ENCODE assay signal across 1 cellular context in genomic region chr19:29526730-29527499, GRCh38.
TF ChIP-seq lines count a peak whose summit lies in the region.

No MANE protein-coding gene starts in this region.

TF ChIP-seq in HEK293, 187 proteins besides CTCF, POLR2A, EP300 and RAD21 (continued from another document and continues in another):
- TF ChIP-seq ZNF280C (tag by site-specific recombination; IDR thresholded peaks at IDR 0.05) (no peak), ZNF449 (tag by site-specific recombination; IDR thresholded peaks at IDR 0.05) (peak; percentile 55), ZBTB21 (tag by site-specific recombination; IDR thresholded peaks at IDR 0.05) (peak; percentile 12; the same call in 1 of the 2 replicates), GFI1B (tag by site-specific recombination; IDR thresholded peaks at IDR 0.05) (no peak), ZNF837 (tag by site-specific recombination; IDR thresholded peaks at IDR 0.05) (no peak), ZFP37 (tag by site-specific recombination; IDR thresholded peaks at IDR 0.05) (no peak), ZNF580 (tag by site-specific recombination; IDR thresholded peaks at IDR 0.05) (peak; percentile 13; the same call in 1 of the 2 replicates), ZNF639 (tag by site-specific recombination; IDR thresholded peaks at IDR 0.05) (no peak), EGR2 (tag by site-specific recombination; IDR thresholded peaks at IDR 0.05; ENCODE audit: low read depth) (no peak; the same call in none of the 2 replicates), ZNF48 (tag by site-specific recombination; IDR thresholded peaks at IDR 0.05) (no peak), ZNF585B (tag by site-specific recombination; IDR thresholded peaks at IDR 0.05) (no peak), ZNF610 (tag by site-specific recombination; IDR thresholded peaks at IDR 0.05; ENCODE audit: borderline replicate concordance) (0 out of 2 replicates have a peak, but pooled peaks have one; percentile 4), SP3 (tag by site-specific recombination; IDR thresholded peaks at IDR 0.05) (peak; percentile 81), MYNN (tag by site-specific recombination; IDR thresholded peaks at IDR 0.05; ENCODE audit: borderline replicate concordance) (no peak), ZNF248 (tag by site-specific recombination; IDR thresholded peaks at IDR 0.05) (no peak), ZBTB48 (tag by site-specific recombination; IDR thresholded peaks at IDR 0.05) (peak; percentile 89; the same call in 1 of the 2 replicates), ZBTB1 (tag by site-specific recombination; IDR thresholded peaks at IDR 0.05) (no peak; the same call in 1 of the 2 replicates), ZNF621 (tag by site-specific recombination; IDR thresholded peaks at IDR 0.05) (no peak), ZNF350 (tag by site-specific recombination; IDR thresholded peaks at IDR 0.05) (no peak), ZNF626 (tag by site-specific recombination; IDR thresholded peaks at IDR 0.05) (no peak), ZNF501 (tag by site-specific recombination; IDR thresholded peaks at IDR 0.05) (no peak), ZNF155 (tag by site-specific recombination; IDR thresholded peaks at IDR 0.05) (no peak), ZNF2 (tag by site-specific recombination; IDR thresholded peaks at IDR 0.05) (no peak), ZNF670 (tag by site-specific recombination; IDR thresholded peaks at IDR 0.05; ENCODE audit: low read depth) (no peak), ZNF169 (tag by site-specific recombination; IDR thresholded peaks at IDR 0.05) (no peak), KLF1 (tag by site-specific recombination; IDR thresholded peaks at IDR 0.05) (peak; percentile 71), ZNF341 (tag by site-specific recombination; IDR thresholded peaks at IDR 0.05; ENCODE audit: low read depth) (peak; percentile 65), ZNF548 (tag by site-specific recombination; IDR thresholded peaks at IDR 0.05) (no peak), WT1 (tag by site-specific recombination; IDR thresholded peaks at IDR 0.05) (no peak; the same call in 1 of the 2 replicates), ZNF513 (tag by site-specific recombination; IDR thresholded peaks at IDR 0.05) (peak; percentile 49; the same call in 1 of the 2 replicates), KLF8 (tag by site-specific recombination; IDR thresholded peaks at IDR 0.05) (no peak; the same call in 1 of the 2 replicates), ZNF223 (tag by site-specific recombination; IDR thresholded peaks at IDR 0.05) (no peak), ZNF133 (tag by site-specific recombination; IDR thresholded peaks at IDR 0.05) (no peak), GLI4 (tag by site-specific recombination; IDR thresholded peaks at IDR 0.05) (no peak), BCL11B (tag by site-specific recombination; IDR thresholded peaks at IDR 0.05; ENCODE audit: low read depth) (no peak; the same call in 1 of the 2 replicates), GLI2 (tag by site-specific recombination; IDR thresholded peaks at IDR 0.05; ENCODE audit: borderline replicate concordance, low read depth) (no peak), ZNF16 (tag by site-specific recombination; IDR thresholded peaks at IDR 0.05; ENCODE audit: low read depth) (no peak), ZNF664 (tag by site-specific recombination; IDR thresholded peaks at IDR 0.05) (no peak), ZNF529 (tag by site-specific recombination; IDR thresholded peaks at IDR 0.05; ENCODE audit: insufficient replicate concordance) (no peak), ZNF560 (tag by site-specific recombination; IDR thresholded peaks at IDR 0.05; ENCODE audit: borderline replicate concordance) (no peak), ZNF658 (tag by site-specific recombination; IDR thresholded peaks at IDR 0.05) (no peak), ZNF785 (tag by site-specific recombination; IDR thresholded peaks at IDR 0.05) (peak; percentile 74; the same call in 1 of the 2 replicates), ZNF121 (tag by site-specific recombination; IDR thresholded peaks at IDR 0.05) (no peak), ZNF112 (tag by site-specific recombination; IDR thresholded peaks at IDR 0.05) (no peak)
- TF ChIP-seq, protein P1, sequence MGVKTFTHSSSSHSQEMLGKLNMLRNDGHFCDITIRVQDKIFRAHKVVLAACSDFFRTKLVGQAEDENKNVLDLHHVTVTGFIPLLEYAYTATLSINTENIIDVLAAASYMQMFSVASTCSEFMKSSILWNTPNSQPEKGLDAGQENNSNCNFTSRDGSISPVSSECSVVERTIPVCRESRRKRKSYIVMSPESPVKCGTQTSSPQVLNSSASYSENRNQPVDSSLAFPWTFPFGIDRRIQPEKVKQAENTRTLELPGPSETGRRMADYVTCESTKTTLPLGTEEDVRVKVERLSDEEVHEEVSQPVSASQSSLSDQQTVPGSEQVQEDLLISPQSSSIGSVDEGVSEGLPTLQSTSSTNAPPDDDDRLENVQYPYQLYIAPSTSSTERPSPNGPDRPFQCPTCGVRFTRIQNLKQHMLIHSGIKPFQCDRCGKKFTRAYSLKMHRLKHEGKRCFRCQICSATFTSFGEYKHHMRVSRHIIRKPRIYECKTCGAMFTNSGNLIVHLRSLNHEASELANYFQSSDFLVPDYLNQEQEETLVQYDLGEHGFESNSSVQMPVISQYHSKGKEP (tag by site-specific recombination; IDR thresholded peaks at IDR 0.05): peak; percentile 81
- TF ChIP-seq, protein P2, sequence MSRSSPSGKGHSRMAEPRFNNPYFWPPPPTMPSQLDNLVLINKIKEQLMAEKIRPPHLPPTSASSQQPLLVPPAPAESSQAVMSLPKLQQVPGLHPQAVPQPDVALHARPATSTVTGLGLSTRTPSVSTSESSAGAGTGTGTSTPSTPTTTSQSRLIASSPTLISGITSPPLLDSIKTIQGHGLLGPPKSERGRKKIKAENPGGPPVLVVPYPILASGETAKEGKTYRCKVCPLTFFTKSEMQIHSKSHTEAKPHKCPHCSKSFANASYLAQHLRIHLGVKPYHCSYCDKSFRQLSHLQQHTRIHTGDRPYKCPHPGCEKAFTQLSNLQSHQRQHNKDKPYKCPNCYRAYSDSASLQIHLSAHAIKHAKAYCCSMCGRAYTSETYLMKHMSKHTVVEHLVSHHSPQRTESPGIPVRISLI (tag by site-specific recombination; IDR thresholded peaks at IDR 0.05): no peak
- TF ChIP-seq, protein P3, sequence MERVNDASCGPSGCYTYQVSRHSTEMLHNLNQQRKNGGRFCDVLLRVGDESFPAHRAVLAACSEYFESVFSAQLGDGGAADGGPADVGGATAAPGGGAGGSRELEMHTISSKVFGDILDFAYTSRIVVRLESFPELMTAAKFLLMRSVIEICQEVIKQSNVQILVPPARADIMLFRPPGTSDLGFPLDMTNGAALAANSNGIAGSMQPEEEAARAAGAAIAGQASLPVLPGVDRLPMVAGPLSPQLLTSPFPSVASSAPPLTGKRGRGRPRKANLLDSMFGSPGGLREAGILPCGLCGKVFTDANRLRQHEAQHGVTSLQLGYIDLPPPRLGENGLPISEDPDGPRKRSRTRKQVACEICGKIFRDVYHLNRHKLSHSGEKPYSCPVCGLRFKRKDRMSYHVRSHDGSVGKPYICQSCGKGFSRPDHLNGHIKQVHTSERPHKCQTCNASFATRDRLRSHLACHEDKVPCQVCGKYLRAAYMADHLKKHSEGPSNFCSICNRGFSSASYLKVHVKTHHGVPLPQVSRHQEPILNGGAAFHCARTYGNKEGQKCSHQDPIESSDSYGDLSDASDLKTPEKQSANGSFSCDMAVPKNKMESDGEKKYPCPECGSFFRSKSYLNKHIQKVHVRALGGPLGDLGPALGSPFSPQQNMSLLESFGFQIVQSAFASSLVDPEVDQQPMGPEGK (tag by site-specific recombination; IDR thresholded peaks at IDR 0.05): peak; percentile 84
- TF ChIP-seq, protein P4, sequence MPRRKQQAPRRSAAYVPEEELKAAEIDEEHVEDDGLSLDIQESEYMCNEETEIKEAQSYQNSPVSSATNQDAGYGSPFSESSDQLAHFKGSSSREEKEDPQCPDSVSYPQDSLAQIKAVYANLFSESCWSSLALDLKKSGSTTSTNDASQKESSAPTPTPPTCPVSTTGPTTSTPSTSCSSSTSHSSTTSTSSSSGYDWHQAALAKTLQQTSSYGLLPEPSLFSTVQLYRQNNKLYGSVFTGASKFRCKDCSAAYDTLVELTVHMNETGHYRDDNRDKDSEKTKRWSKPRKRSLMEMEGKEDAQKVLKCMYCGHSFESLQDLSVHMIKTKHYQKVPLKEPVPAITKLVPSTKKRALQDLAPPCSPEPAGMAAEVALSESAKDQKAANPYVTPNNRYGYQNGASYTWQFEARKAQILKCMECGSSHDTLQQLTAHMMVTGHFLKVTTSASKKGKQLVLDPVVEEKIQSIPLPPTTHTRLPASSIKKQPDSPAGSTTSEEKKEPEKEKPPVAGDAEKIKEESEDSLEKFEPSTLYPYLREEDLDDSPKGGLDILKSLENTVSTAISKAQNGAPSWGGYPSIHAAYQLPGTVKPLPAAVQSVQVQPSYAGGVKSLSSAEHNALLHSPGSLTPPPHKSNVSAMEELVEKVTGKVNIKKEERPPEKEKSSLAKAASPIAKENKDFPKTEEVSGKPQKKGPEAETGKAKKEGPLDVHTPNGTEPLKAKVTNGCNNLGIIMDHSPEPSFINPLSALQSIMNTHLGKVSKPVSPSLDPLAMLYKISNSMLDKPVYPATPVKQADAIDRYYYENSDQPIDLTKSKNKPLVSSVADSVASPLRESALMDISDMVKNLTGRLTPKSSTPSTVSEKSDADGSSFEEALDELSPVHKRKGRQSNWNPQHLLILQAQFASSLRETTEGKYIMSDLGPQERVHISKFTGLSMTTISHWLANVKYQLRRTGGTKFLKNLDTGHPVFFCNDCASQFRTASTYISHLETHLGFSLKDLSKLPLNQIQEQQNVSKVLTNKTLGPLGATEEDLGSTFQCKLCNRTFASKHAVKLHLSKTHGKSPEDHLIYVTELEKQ (tag by site-specific recombination; IDR thresholded peaks at IDR 0.05; ENCODE audit: borderline replicate concordance): no peak
